Comparison of ENCODE assay signal across 34 cellular contexts in the genomic region with DNA sequence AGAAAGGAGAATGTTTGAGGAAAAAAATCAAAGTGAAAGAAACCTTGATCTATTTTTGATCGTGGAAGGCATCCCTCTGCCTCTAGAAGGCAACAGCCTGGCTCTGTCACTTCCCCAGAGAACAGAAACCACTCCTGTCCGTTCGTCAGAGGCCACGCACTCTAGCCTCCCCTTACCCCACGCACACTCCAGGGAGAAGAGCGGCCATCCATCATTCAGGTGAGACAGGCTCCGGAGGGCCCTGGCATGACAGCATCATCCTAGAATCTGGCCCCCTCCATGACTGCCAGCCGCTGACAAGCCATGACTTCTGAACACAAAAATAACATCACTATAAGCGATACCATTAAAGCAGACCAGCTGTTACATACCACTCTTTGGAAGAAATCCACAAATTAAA.
DNase-seq lines count a peak whose midpoint lies in the region; ATAC-seq and TF ChIP-seq lines count a peak whose summit lies in the region.
"Had no signal": no experiment of that assay in that cellular context is flagged by ENCODE, and none has a peak within 500 bp of the region (broad histone marks: within the 10 kb centered on the region; RNA-seq: fewer than 3 reads in every experiment).

No MANE protein-coding gene starts in this region.

- H3F3A ChIP-seq in GM23338 (replicated peaks; ENCODE audit: low read depth), result no peaks in the 10 kb centered on the region

- H3K27ac Mint-ChIP-seq in dendritic cell treated with granulocyte-macrophage colony-stimulating factor and Interleukin-4, amounts not matched to agents 40 ng/mL and 50 ng/mL, for 4 days, result peak overlapping the region; percentile 25
- H3K27ac Mint-ChIP-seq in progenitor cell of endocrine pancreas (peak overlapping the region; percentile 21), GM23338 (no peak overlapping the region)
- H3K27ac Mint-ChIP-seq: activated naive CD4-positive, alpha-beta T cell treated with anti-CD3 and anti-CD28 coated beads, Interleukin-2, amount 10 ng/mL, durations not matched to agents 7 days and 5 days; activated T-helper 1 cell treated with anti-CD3 and anti-CD28 coated beads, Interleukin-12 subunit alpha, Interleukin-12 subunit beta, Interleukin-2, Interleukin-4 antibody, amounts not matched to agents 30 ng/mL and 10 ng/mL and 1 ng/mL, durations not matched to agents 14 hours and 24 hours and 36 hours; CD4-positive, alpha-beta T cell; HFFc6; naive thymus-derived CD4-positive, alpha-beta T cell; stimulated activated naive CD8-positive, alpha-beta T cell treated with anti-CD3 and anti-CD28 coated beads, Interleukin-15, Interleukin-2, amounts not matched to agents 100 ng/mL and 50 ng/mL, for 24 hours; T-helper 17 cell had no signal

- H3K79me2 ChIP-seq in GM23338 (replicated peaks; ENCODE audit: insufficient read depth), result no peaks in the 10 kb centered on the region

- peaks cover 9% of the 10 kb centered on the region for H3K4me1 ChIP-seq in GM23338 (ENCODE audit: insufficient read depth)
- H3K4me1 ChIP-seq: A549, pancreas had no signal

- no peaks in the 10 kb centered on the region for H3K27me3 ChIP-seq in GM23338 (ENCODE audit: insufficient read depth)
- H3K27me3 ChIP-seq: adrenal gland, body of pancreas, pancreas, right atrium auricular region had no signal

- H3K9me2 ChIP-seq in GM23338 (ENCODE audit: insufficient read depth), result no peaks in the 10 kb centered on the region

- peaks cover 2% of the 10 kb centered on the region for H3K27me3 Mint-ChIP-seq in dendritic cell treated with granulocyte-macrophage colony-stimulating factor and Interleukin-4, amounts not matched to agents 40 ng/mL and 50 ng/mL, for 4 days
- H3K27me3 Mint-ChIP-seq in progenitor cell of endocrine pancreas (no peaks in the 10 kb centered on the region), GM23338 (ENCODE audit: insufficient read depth, low read depth, poor library complexity) (peaks cover 8% of the 10 kb centered on the region)
- H3K27me3 Mint-ChIP-seq: CD4-positive, alpha-beta T cell had no signal

- H3K4me3 ChIP-seq in GM23338, result no peak overlapping the region
- H3K4me3 ChIP-seq: A549, adrenal gland, body of pancreas, K562, pancreas, right atrium auricular region, thoracic aorta had no signal

- no peaks in the 10 kb centered on the region for H3K36me3 ChIP-seq in GM23338 (ENCODE audit: insufficient read depth)
- H3K36me3 ChIP-seq: adrenal gland, pancreas, right atrium auricular region, thoracic aorta had no signal

- H3K27ac ChIP-seq in GM23338 (ENCODE audit: low read depth), result no peak overlapping the region
- H3K27ac ChIP-seq: A549, body of pancreas, epithelial cell of prostate, pancreas, right atrium auricular region, thoracic aorta had no signal

- H3K4me2 ChIP-seq in GM23338, result no peak overlapping the region
- H3K4me2 ChIP-seq: A549 had no signal

- no peak for ATAC-seq in HG03159 (IDR thresholded peaks at IDR 0.05; ENCODE audit: unreplicated experiment)
- ATAC-seq in GM23338, result no peak
- ATAC-seq: A549; activated CD4-positive, CD25-positive, alpha-beta regulatory T cell treated with anti-CD3 and anti-CD28 coated beads, Interleukin-2, amount 50 U/mL, for 24 hours; body of pancreas; K562; left ventricle myocardium superior; naive thymus-derived CD4-positive, alpha-beta T cell; pancreas; PC-3; SK-N-SH treated with all-trans-retinoic acid at 6 μM for 48 hours; T-helper 17 cell had no signal

- H2AFZ ChIP-seq in GM23338, result no peak overlapping the region

- intact Hi-C loops in dendritic cell treated with granulocyte-macrophage colony-stimulating factor and Interleukin-4, amounts not matched to agents 40 ng/mL and 50 ng/mL, for 4 days (cut with micrococcal nuclease), result no loop called here

- H4K20me1 ChIP-seq in GM23338 (replicated peaks; ENCODE audit: insufficient read depth), result no peaks in the 10 kb centered on the region

- no peaks in the 10 kb centered on the region for H3K36me3 Mint-ChIP-seq in dendritic cell treated with granulocyte-macrophage colony-stimulating factor and Interleukin-4, amounts not matched to agents 40 ng/mL and 50 ng/mL, for 4 days (ENCODE audit: low read depth)
- H3K36me3 Mint-ChIP-seq in progenitor cell of endocrine pancreas (ENCODE audit: insufficient read depth) (no peaks in the 10 kb centered on the region), GM23338 (ENCODE audit: low read depth) (no peaks in the 10 kb centered on the region)
- H3K36me3 Mint-ChIP-seq: activated naive CD4-positive, alpha-beta T cell treated with anti-CD3 and anti-CD28 coated beads, Interleukin-2, amount 10 ng/mL, durations not matched to agents 7 days and 5 days; naive thymus-derived CD4-positive, alpha-beta T cell had no signal

- H3K9me3 Mint-ChIP-seq in dendritic cell treated with granulocyte-macrophage colony-stimulating factor and Interleukin-4, amounts not matched to agents 40 ng/mL and 50 ng/mL, for 4 days, result no peaks in the 10 kb centered on the region
- H3K9me3 Mint-ChIP-seq in progenitor cell of endocrine pancreas (ENCODE audit: low read depth), result no peaks in the 10 kb centered on the region
- no peaks in the 10 kb centered on the region for H3K9me3 Mint-ChIP-seq in GM23338
- H3K9me3 Mint-ChIP-seq: activated naive CD4-positive, alpha-beta T cell treated with anti-CD3 and anti-CD28 coated beads, Interleukin-2, amount 10 ng/mL, durations not matched to agents 7 days and 5 days; activated T-helper 1 cell treated with anti-CD3 and anti-CD28 coated beads, Interleukin-12 subunit alpha, Interleukin-12 subunit beta, Interleukin-2, Interleukin-4 antibody, amounts not matched to agents 30 ng/mL and 10 ng/mL and 1 ng/mL, durations not matched to agents 14 hours and 24 hours and 36 hours; CD4-positive, alpha-beta T cell; HFFc6; naive thymus-derived CD4-positive, alpha-beta T cell; stimulated activated naive CD8-positive, alpha-beta T cell treated with anti-CD3 and anti-CD28 coated beads, Interleukin-15, Interleukin-2, amounts not matched to agents 100 ng/mL and 50 ng/mL, for 24 hours had no signal

- DNase-seq in DMS 273 treated with DMSO at 0.1 percent for 48 hours (lab: John Stamatoyannopoulos, UW) (peak; percentile 55), mesenteric fat pad (ENCODE audit: low spot score) (peak; percentile 28), progenitor cell of endocrine pancreas (ENCODE audit: low spot score, unreplicated experiment) (no peak), T-helper 1 cell (no peak), NCI-H526 treated with DMSO at 0.1 percent for 48 hours (lab: John Stamatoyannopoulos, UW) (no peak), GM23338 (ENCODE audit: low spot score) (no peak)
- DNase-seq: activated CD4-positive, alpha-beta T cell treated with anti-CD3 and anti-CD28 coated beads, Interleukin-2, amount 50 U/mL, for 4 hours; activated naive CD4-positive, alpha-beta T cell treated with anti-CD3 and anti-CD28 coated beads, Interleukin-2, amount 10 ng/mL, durations not matched to agents 7 days and 5 days; AML-193; body of pancreas; CD4-positive, alpha-beta T cell; GOT3; HFFc6; left ventricle myocardium superior; naive thymus-derived CD4-positive, alpha-beta T cell; NCI-H1105; NCI-H2029; NCI-H526; pancreas; stimulated activated CD4-positive, alpha-beta T cell treated with anti-CD3 and anti-CD28 coated beads, Interleukin-1b, Interleukin-23, amount 100 ng/mL, for 48 hours; T-helper 17 cell had no signal

- H3K4me3 Mint-ChIP-seq in dendritic cell treated with granulocyte-macrophage colony-stimulating factor and Interleukin-4, amounts not matched to agents 40 ng/mL and 50 ng/mL, for 4 days, result no peak overlapping the region
- H3K4me3 Mint-ChIP-seq in progenitor cell of endocrine pancreas (ENCODE audit: low read depth), result no peak overlapping the region
- H3K4me3 Mint-ChIP-seq in GM23338, result no peak overlapping the region
- H3K4me3 Mint-ChIP-seq: activated naive CD4-positive, alpha-beta T cell treated with anti-CD3 and anti-CD28 coated beads, Interleukin-2, amount 10 ng/mL, durations not matched to agents 7 days and 5 days; activated T-helper 1 cell treated with anti-CD3 and anti-CD28 coated beads, Interleukin-12 subunit alpha, Interleukin-12 subunit beta, Interleukin-2, Interleukin-4 antibody, amounts not matched to agents 30 ng/mL and 10 ng/mL and 1 ng/mL, durations not matched to agents 14 hours and 24 hours and 36 hours; CD4-positive, alpha-beta T cell; HFFc6; naive thymus-derived CD4-positive, alpha-beta T cell; stimulated activated naive CD8-positive, alpha-beta T cell treated with anti-CD3 and anti-CD28 coated beads, Interleukin-15, Interleukin-2, amounts not matched to agents 100 ng/mL and 50 ng/mL, for 24 hours; T-helper 17 cell had no signal

- peaks cover 8% of the 10 kb centered on the region for H3K4me1 Mint-ChIP-seq in dendritic cell treated with granulocyte-macrophage colony-stimulating factor and Interleukin-4, amounts not matched to agents 40 ng/mL and 50 ng/mL, for 4 days (ENCODE audit: low read depth)
- H3K4me1 Mint-ChIP-seq in progenitor cell of endocrine pancreas (ENCODE audit: low read depth) (peaks cover 53% of the 10 kb centered on the region), GM23338 (peaks cover 20% of the 10 kb centered on the region)
- H3K4me1 Mint-ChIP-seq: activated naive CD4-positive, alpha-beta T cell treated with anti-CD3 and anti-CD28 coated beads, Interleukin-2, amount 10 ng/mL, durations not matched to agents 7 days and 5 days had no signal

- TF ChIP-seq CTCF in progenitor cell of endocrine pancreas (IDR thresholded peaks at IDR 0.05; ENCODE audit: unreplicated experiment), result no peak
- no peak for TF ChIP-seq CTCF in GM23338 (conservative IDR thresholded peaks at IDR 0.05; ENCODE audit: low read depth in 2 of 2)

TF ChIP-seq in GM23338, 12 proteins besides CTCF, POLR2A, EP300 and RAD21 (continues in another document):
- no peak for TF ChIP-seq EZH2 (IDR thresholded peaks at IDR 0.05; ENCODE audit: low read depth, unreplicated experiment)
- no peak for TF ChIP-seq ZNF331 (CRISPR knock-in tag; IDR thresholded peaks at IDR 0.05; ENCODE audit: low read depth)

Comparison
In these comparisons a context has a peak if more than half of its experiments do, and no peak if none do; other contexts are left out.
1. DNase-seq: peak in DMS 273 treated with DMSO at 0.1 percent for 48 hours (single experiment) and mesenteric fat pad (single experiment); none in progenitor cell of endocrine pancreas (single experiment), T-helper 1 cell (0 of 5), NCI-H526 treated with DMSO at 0.1 percent for 48 hours (single experiment) and GM23338 (single experiment).